ENCODE assay signal across 15 cellular contexts in genomic region chr3:123789760-123790159, GRCh38.
A peak's percentile ranks its signal among the peaks of the same experiment; 100 is the strongest.
DNase-seq lines count a peak whose midpoint lies in the region; ATAC-seq, FAIRE-seq and TF ChIP-seq lines count a peak whose summit lies in the region.
"Had no signal": no experiment of that assay in that cellular context is flagged by ENCODE, and none has a peak within 500 bp of the region (broad histone marks: within the 10 kb centered on the region; RNA-seq: fewer than 3 reads in every experiment).

No MANE protein-coding gene starts in this region.

- H3K27ac ChIP-seq in SK-N-SH (ENCODE audit: low read depth in 2 of 2, low read length in 1 of 2): peak overlapping the region; percentile 95 to 98
- H3K27ac ChIP-seq: gastroesophageal sphincter had no signal

- no peaks in the 10 kb centered on the region for H3K9me3 ChIP-seq in SK-N-SH
- H3K9me3 ChIP-seq: gastroesophageal sphincter, thoracic aorta had no signal

- TF ChIP-seq CTCF in SK-N-SH (IDR thresholded peaks at IDR 0.05): no peak

- no peaks in the 10 kb centered on the region for H3K9me2 ChIP-seq in SK-N-SH

- CTCF ChIA-PET in SK-N-SH (lab: Yijun Ruan, JAX): interaction anchor here (0.7 to 2.8 kb wide), 5 partner anchors 9 to 137 kb away, joined by 3 to 7 read pairs (median 5); no protein-coding TSS in a partner anchor

- peaks cover 56% of the 10 kb centered on the region for H3F3A ChIP-seq in SK-N-SH (replicated peaks; ENCODE audit: insufficient read depth)

- H3K27ac Mint-ChIP-seq in stimulated activated naive CD8-positive, alpha-beta T cell treated with anti-CD3 and anti-CD28 coated beads, Interleukin-15, amount 100 ng/mL, for 72 hours: peak overlapping the region in 1 of 2 donors; percentile 74
- H3K27ac Mint-ChIP-seq: activated CD8-positive, alpha-beta memory T cell treated with anti-CD3 and anti-CD28 coated beads, Interleukin-2, amount 10 ng/mL, durations not matched to agents 7 days and 5 days; CD4-positive, CD25-positive, alpha-beta regulatory T cell had no signal

- no peaks in the 10 kb centered on the region for H3K27me3 ChIP-seq in SK-N-SH (ENCODE audit: insufficient read depth)
- H3K27me3 ChIP-seq: gastroesophageal sphincter had no signal

- ATAC-seq in stimulated activated naive CD8-positive, alpha-beta T cell treated with anti-CD3 and anti-CD28 coated beads, Interleukin-15, amount 100 ng/mL, for 72 hours: no peak
- ATAC-seq in GM21423 (IDR thresholded peaks at IDR 0.05; ENCODE audit: unreplicated experiment): no peak
- ATAC-seq: activated CD8-positive, alpha-beta memory T cell treated with anti-CD3 and anti-CD28 coated beads, Interleukin-2, amount 10 ng/mL, durations not matched to agents 7 days and 5 days; gastroesophageal sphincter had no signal

- H3K9me3 Mint-ChIP-seq in stimulated activated naive CD8-positive, alpha-beta T cell treated with anti-CD3 and anti-CD28 coated beads, Interleukin-15, amount 100 ng/mL, for 72 hours: no peaks in the 10 kb centered on the region

- H3K4me3 ChIP-seq in SK-N-SH (ENCODE audit: low read depth in 2 of 2, low read length in 1 of 2): no peak overlapping the region
- H3K4me3 ChIP-seq: gastroesophageal sphincter, thoracic aorta had no signal

- peaks cover 40 to 70% of the 10 kb centered on the region in 2 experiments for H3K36me3 ChIP-seq in SK-N-SH (replicated peaks in 1 of 2; ENCODE audit: control insufficient read depth in 1 of 2, insufficient read depth in 2 of 2, low read length in 1 of 2)
- H3K36me3 ChIP-seq: gastroesophageal sphincter had no signal

- no peaks in the 10 kb centered on the region for H4K20me1 ChIP-seq in SK-N-SH (ENCODE audit: insufficient read depth)

- 24% methylated on average over 5 of the region's 5 CpGs for WGBS in SK-N-SH (ENCODE audit: low lambda C conversion rate)

- peaks cover 31% of the 10 kb centered on the region for H3K79me2 ChIP-seq in SK-N-SH (ENCODE audit: insufficient read depth)

- POLR2A ChIA-PET in SK-N-SH (lab: Yijun Ruan, JAX): no interaction called here

- peak overlapping the region; percentile 68; the same call in 1 of the 2 replicates for H3K9ac ChIP-seq in SK-N-SH

- no peaks in the 10 kb centered on the region for H3K27me3 Mint-ChIP-seq in stimulated activated naive CD8-positive, alpha-beta T cell treated with anti-CD3 and anti-CD28 coated beads, Interleukin-15, amount 100 ng/mL, for 72 hours

- H3K4me2 ChIP-seq in SK-N-SH: peak overlapping the region; percentile 61

- no peak for TF ChIP-seq POLR2A in H54 (IDR thresholded peaks at IDR 0.05; ENCODE audit: low read depth, low read length)

- TF ChIP-seq EP300 in SK-N-SH (IDR thresholded peaks at IDR 0.05; ENCODE audit: borderline replicate concordance in 1 of 2, low read depth in 1 of 2, low read length in 1 of 2): peak; percentile 96 to 100

- DNase-seq in H54 (ENCODE audit: insufficient read length, low spot score) (no peak), SK-N-SH (no peak), hepatic stellate cell (ENCODE audit: low spot score) (peak; percentile 63), DMS53 treated with DMSO at 0.1 percent for 48 hours (lab: John Stamatoyannopoulos, UW; ENCODE audit: unreplicated experiment) (no peak), H4 (ENCODE audit: low spot score) (no peak)
- no peak for DNase-seq in stimulated activated naive CD8-positive, alpha-beta T cell treated with anti-CD3 and anti-CD28 coated beads, Interleukin-15, amount 100 ng/mL, for 72 hours
- DNase-seq: activated CD8-positive, alpha-beta memory T cell treated with anti-CD3 and anti-CD28 coated beads, Interleukin-2, amount 10 ng/mL, durations not matched to agents 7 days and 5 days; CD4-positive, CD25-positive, alpha-beta regulatory T cell; DMS79 treated with DMSO at 0.1 percent for 48 hours; NCI-H1694; NCI-H345; posterior cingulate gyrus had no signal

- peak; percentile 41 for FAIRE-seq in H54 (lab: Jason Lieb, UNC)

- H3K4me3 Mint-ChIP-seq in stimulated activated naive CD8-positive, alpha-beta T cell treated with anti-CD3 and anti-CD28 coated beads, Interleukin-15, amount 100 ng/mL, for 72 hours: no peak overlapping the region
- H3K4me3 Mint-ChIP-seq: activated CD8-positive, alpha-beta memory T cell treated with anti-CD3 and anti-CD28 coated beads, Interleukin-2, amount 10 ng/mL, durations not matched to agents 7 days and 5 days; CD4-positive, CD25-positive, alpha-beta regulatory T cell had no signal

- H2AFZ ChIP-seq in SK-N-SH (ENCODE audit: low read depth): no peak overlapping the region

- peaks cover 30 to 56% of the 10 kb centered on the region in 2 experiments for H3K4me1 ChIP-seq in SK-N-SH (ENCODE audit: control insufficient read depth in 1 of 2, insufficient read depth in 2 of 2, low read depth in 1 of 2, low read length in 1 of 2)

- TF ChIP-seq RAD21 in SK-N-SH (IDR thresholded peaks at IDR 0.05; ENCODE audit: low read length): no peak

- H3K4me1 Mint-ChIP-seq in stimulated activated naive CD8-positive, alpha-beta T cell treated with anti-CD3 and anti-CD28 coated beads, Interleukin-15, amount 100 ng/mL, for 72 hours: no peaks in the 10 kb centered on the region
- H3K4me1 Mint-ChIP-seq: activated CD8-positive, alpha-beta memory T cell treated with anti-CD3 and anti-CD28 coated beads, Interleukin-2, amount 10 ng/mL, durations not matched to agents 7 days and 5 days; CD4-positive, CD25-positive, alpha-beta regulatory T cell had no signal

TF ChIP-seq in SK-N-SH, 30 proteins besides CTCF, POLR2A, EP300 and RAD21 (continues in another document):
- TF ChIP-seq REST (IDR thresholded peaks at IDR 0.05; ENCODE audit: low read depth, low read length): peak; percentile 83
- peak; percentile 25; the same call in 1 of the 2 replicates for TF ChIP-seq TAF1 (IDR thresholded peaks at IDR 0.05; ENCODE audit: borderline replicate concordance, low read depth, low read length)
- peak; percentile 12; the same call in 1 of the 2 replicates for TF ChIP-seq RCOR1 (IDR thresholded peaks at IDR 0.05; ENCODE audit: low read length)
- peak; percentile 46; the same call in 1 of the 2 replicates for TF ChIP-seq GATA2 (CRISPR knock-in tag; IDR thresholded peaks at IDR 0.05)
- peak; percentile 100 for TF ChIP-seq MAX (IDR thresholded peaks at IDR 0.05; ENCODE audit: low read depth)
- TF ChIP-seq CHD2 (IDR thresholded peaks at IDR 0.05; ENCODE audit: low read length, partially characterized antibody): no peak
- peak; percentile 22; the same call in 1 of the 2 replicates for TF ChIP-seq USF1 (IDR thresholded peaks at IDR 0.05; ENCODE audit: borderline replicate concordance, low read depth)
- peak; percentile 91 for TF ChIP-seq MEF2A (IDR thresholded peaks at IDR 0.05; ENCODE audit: borderline replicate concordance, low read depth)
- TF ChIP-seq FOXM1 (IDR thresholded peaks at IDR 0.05; ENCODE audit: low read depth): peak; percentile 100
- no peak for TF ChIP-seq RFX5 (IDR thresholded peaks at IDR 0.05; ENCODE audit: low read length)
- peak; percentile 99 for TF ChIP-seq POLR2AphosphoS5 (IDR thresholded peaks at IDR 0.05; ENCODE audit: low read depth, low read length)
- TF ChIP-seq RXRA (IDR thresholded peaks at IDR 0.05; ENCODE audit: borderline replicate concordance, low read depth): peak; percentile 99
- peak; percentile 70; the same call in 1 of the 2 replicates for TF ChIP-seq YY1 (IDR thresholded peaks at IDR 0.05; ENCODE audit: low read depth)
- TF ChIP-seq ELF1 (IDR thresholded peaks at IDR 0.05): no peak; the same call in 1 of the 2 replicates
- TF ChIP-seq MXI1 (IDR thresholded peaks at IDR 0.05; ENCODE audit: low read depth, low read length): no peak
- TF ChIP-seq GABPA (IDR thresholded peaks at IDR 0.05; ENCODE audit: low read depth): peak; percentile 49; the same call in 1 of the 2 replicates
